ENCODE assay signal across 34 cellular contexts in the genomic region with DNA sequence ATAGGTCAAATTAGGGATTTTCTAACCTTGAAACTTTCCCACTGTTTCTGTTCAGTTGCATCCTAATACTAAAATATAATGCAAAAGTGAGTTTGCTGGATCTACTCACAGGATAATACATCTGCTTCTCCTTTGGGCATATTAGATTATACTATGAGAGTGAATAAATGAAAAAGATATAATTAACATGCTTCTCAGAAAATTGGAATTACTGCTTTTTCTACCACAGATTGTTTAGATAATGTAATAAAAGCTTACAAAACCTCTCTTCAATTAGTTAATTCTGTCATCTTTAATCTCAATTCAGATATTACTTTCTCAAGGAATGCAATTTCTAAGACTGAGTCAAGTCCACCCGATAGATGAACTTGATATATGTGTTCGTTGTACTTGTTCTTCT.
"Had no signal": no experiment of that assay in that cellular context is flagged by ENCODE, and none has a peak within 500 bp of the region (broad histone marks: within the 10 kb centered on the region; RNA-seq: fewer than 3 reads in every experiment).

No MANE protein-coding gene starts in this region.

- DNase-seq: Karpas-422, Kasumi-1, MG63, MM.1S, MV-4-11, NCI-H1048, NCI-H1092, NCI-H1092 treated with DMSO at 0.1 percent for 48 hours, NCI-H1105, NCI-H1105 treated with DMSO at 0.1 percent for 48 hours, NCI-H1417, NCI-H1417 treated with DMSO at 0.1 percent for 48 hours, NCI-H1436, NCI-H1436 treated with DMSO at 0.1 percent for 48 hours, NCI-H146, NCI-H1694, NCI-H1694 treated with DMSO at 0.1 percent for 48 hours, NCI-H187, NCI-H187 treated with DMSO at 0.1 percent for 48 hours, NCI-H1930, NCI-H2029, NCI-H2029 treated with DMSO at 0.1 percent for 48 hours, NCI-H2081 treated with DMSO at 0.1 percent for 48 hours, NCI-H2107, NCI-H2171, NCI-H2171 treated with DMSO at 0.1 percent for 48 hours, NCI-H2227 treated with DMSO at 0.1 percent for 48 hours, NCI-H226, NCI-H345, NCI-H446, NCI-H446 treated with DMSO at 0.1 percent for 48 hours, NCI-H510A, NCI-H510A treated with DMSO at 0.1 percent for 48 hours had no signal

- H3K4me3 ChIP-seq: MG63 had no signal

- H3K27ac ChIP-seq: KMS-11 had no signal

- H3K27me3 ChIP-seq: MG63 had no signal

- H3K9me3 ChIP-seq: MG63 had no signal

- H3K36me3 ChIP-seq: MG63 had no signal

- H3K4me2 ChIP-seq: KMS-11 had no signal

- H3K9ac ChIP-seq: KMS-11 had no signal
